ENCODE assay signal across 1 cellular context in genomic region chr3:144859057-144859626, GRCh38.
TF ChIP-seq lines count a peak whose summit lies in the region.

No MANE protein-coding gene starts in this region.

TF ChIP-seq in GM23338, 12 proteins besides CTCF, POLR2A, EP300 and RAD21 (continued from another document):
- no peak for TF ChIP-seq ZNF462 (CRISPR knock-in tag; IDR thresholded peaks at IDR 0.05)
- TF ChIP-seq STAT1 (IDR thresholded peaks at IDR 0.05; ENCODE audit: unreplicated experiment) = no peak
